In genomic region chr3:64884574-64884973, GRCh38 we compare ENCODE assay signal across 17 cellular contexts.
DNase-seq lines count a peak whose midpoint lies in the region; ATAC-seq and TF ChIP-seq lines count a peak whose summit lies in the region.
"Had no signal": no experiment of that assay in that cellular context is flagged by ENCODE, and none has a peak within 500 bp of the region (broad histone marks: within the 10 kb centered on the region; RNA-seq: fewer than 3 reads in every experiment).

No MANE protein-coding gene starts in this region.

- H3K4me1 ChIP-seq in right cardiac atrium (ENCODE audit: control insufficient read depth, insufficient read depth, low read length) (no peaks in the 10 kb centered on the region), heart right ventricle (peaks cover 0 to 27% (median 8%) of the 10 kb centered on the region in 9 donors), gastrocnemius medialis (peaks cover 15 to 19% of the 10 kb centered on the region in 2 donors)
- H3K4me1 ChIP-seq: Caco-2 had no signal

- no peak for TF ChIP-seq POLR2A in gastrocnemius medialis (IDR thresholded peaks at IDR 0.05)

- 29% methylated on average over 3 of the region's 3 CpGs for WGBS in right cardiac atrium
- WGBS in heart right ventricle, 2 donors: 30 to 41% methylated on average over 3 of the region's 3 CpGs

- H3K27me3 ChIP-seq in right cardiac atrium (ENCODE audit: control insufficient read depth, insufficient read depth) (no peaks in the 10 kb centered on the region), heart right ventricle (no peaks in the 10 kb centered on the region), gastrocnemius medialis (no peaks in the 10 kb centered on the region)
- H3K27me3 ChIP-seq: BLaER1 had no signal

- H3K4me3 ChIP-seq in right cardiac atrium (ENCODE audit: low read length) (no peak overlapping the region), heart right ventricle (no peak overlapping the region), gastrocnemius medialis (peak overlapping the region in 1 of 4 donors; percentile 6)
- H3K4me3 ChIP-seq: BLaER1 had no signal

- H3K9me3 ChIP-seq in right cardiac atrium (ENCODE audit: control insufficient read depth, low read length) (no peaks in the 10 kb centered on the region), heart right ventricle (peaks cover 0 to 16% (median 0%) of the 10 kb centered on the region in 11 donors), gastrocnemius medialis (no peaks in the 10 kb centered on the region)
- H3K9me3 ChIP-seq: Caco-2 had no signal

- intact Hi-C loops in Right ventricle myocardium superior (cut with DNase I): no loop called here
- intact Hi-C loops in right cardiac atrium (cut with DNase I): no loop called here
- intact Hi-C loops in heart right ventricle (cut with DNase I): loop anchor here in 1 of 10 donors (1.0 kb wide), 1 partner anchor 198 kb away; no protein-coding TSS in a partner anchor
- intact Hi-C loops in gastrocnemius medialis (cut with DNase I; ENCODE audit: low total_unique reads): no loop called here

- no peaks in the 10 kb centered on the region for H3K36me3 ChIP-seq in heart right ventricle
- H3K36me3 ChIP-seq in gastrocnemius medialis: no peaks in the 10 kb centered on the region
- H3K36me3 ChIP-seq: BLaER1 had no signal

- ATAC-seq in Right ventricle myocardium superior (ENCODE audit: poor library complexity): peak; percentile 22
- no peak for ATAC-seq in right cardiac atrium
- peak in 4 of 8 donors; percentile 13 to 71 (median 40) for ATAC-seq in heart right ventricle
- ATAC-seq in gastrocnemius medialis: peak; percentile 62 to 82
- ATAC-seq in GM18907 (IDR thresholded peaks at IDR 0.05; ENCODE audit: unreplicated experiment): no peak

- no peak for DNase-seq in Right ventricle myocardium superior
- DNase-seq in right cardiac atrium: no peak
- DNase-seq in heart right ventricle: no peak
- peak in 1 of 2 donors; percentile 10 for DNase-seq in gastrocnemius medialis
- no peak for DNase-seq in D341Med (ENCODE audit: low spot score)
- no peak for DNase-seq in putamen (ENCODE audit: low spot score)
- DNase-seq: 8988T; AML-193; Caco-2; CD8-positive, alpha-beta memory T cell; DMS53; GF-D8; HCEC 1CT; HFFc6 had no signal

- in situ Hi-C loops in gastrocnemius medialis (cut with MboI; ENCODE audit: low sequenced_read_pairs in 4 of 4): no loop called here

- H3K27ac ChIP-seq in right cardiac atrium (ENCODE audit: low read length) (no peak overlapping the region), heart right ventricle (peak overlapping the region in 6 of 10 donors; percentile 23 to 69 (median 46)), gastrocnemius medialis (peak overlapping the region; percentile 55 to 70 (median 60))
- H3K27ac ChIP-seq: BLaER1, HL-60 had no signal

- no peak for TF ChIP-seq CTCF in heart right ventricle (IDR thresholded peaks at IDR 0.05)
- no peak for TF ChIP-seq CTCF in gastrocnemius medialis (IDR thresholded peaks at IDR 0.05 in 4 of 5, conservative IDR thresholded peaks at IDR 0.05 in 1 of 5)

Comparison
In these comparisons a context has a peak if more than half of its experiments do, and no peak if none do; other contexts are left out.
1. ATAC-seq: peak in Right ventricle myocardium superior (single experiment) and gastrocnemius medialis (2 of 2); none in right cardiac atrium (0 of 2) and GM18907 (single experiment).